1 cellular context compared by ENCODE assay signal in genomic region chr1:241698177-241698576, GRCh38.
TF ChIP-seq lines count a peak whose summit lies in the region.

No MANE protein-coding gene starts in this region.

TF ChIP-seq in K562, 482 proteins besides CTCF, POLR2A, EP300 and RAD21 (continued from another document and continues in another):
- TF ChIP-seq ZNF518B (CRISPR knock-in tag; IDR thresholded peaks at IDR 0.05) = no peak
- peak; percentile 79 for TF ChIP-seq STAT5A (IDR thresholded peaks at IDR 0.05; ENCODE audit: borderline replicate concordance, low read length)
- no peak for TF ChIP-seq STAT6 (CRISPR knock-in tag; IDR thresholded peaks at IDR 0.05)
- TF ChIP-seq U2AF1 (optimal IDR thresholded peaks at IDR 0.05; ENCODE audit: low read depth, low read length) = no peak
- peak; percentile 59 for TF ChIP-seq ZNF583 (CRISPR knock-in tag; IDR thresholded peaks at IDR 0.05)
- TF ChIP-seq KDM4B (IDR thresholded peaks at IDR 0.05; ENCODE audit: borderline replicate concordance in 2 of 2, low read depth in 1 of 2) = no peak
- TF ChIP-seq MBD2 (IDR thresholded peaks at IDR 0.05; ENCODE audit: borderline replicate concordance, low read depth) = no peak; the same call in 1 of the 2 replicates
- TF ChIP-seq PHB (CRISPR knock-in tag; IDR thresholded peaks at IDR 0.05) = 0 out of 2 replicates have a peak, but pooled peaks have one; percentile 63
- TF ChIP-seq ZNF175 (CRISPR knock-in tag; IDR thresholded peaks at IDR 0.05; ENCODE audit: low read depth) = 0 out of 2 replicates have a peak, but pooled peaks have one; percentile 49
- no peak for TF ChIP-seq ZNF263 (CRISPR knock-in tag; IDR thresholded peaks at IDR 0.05; ENCODE audit: borderline replicate concordance)
- no peak for TF ChIP-seq BDP1 (IDR thresholded peaks at IDR 0.05; ENCODE audit: insufficient read depth, insufficient read length)
- TF ChIP-seq NCOA2 (IDR thresholded peaks at IDR 0.05; ENCODE audit: partially characterized antibody in 2 of 2) = peak; percentile 54 to 69
- no peak for TF ChIP-seq THAP12 (CRISPR knock-in tag; IDR thresholded peaks at IDR 0.05)
- no peak for TF ChIP-seq GABPB1 (CRISPR knock-in tag; IDR thresholded peaks at IDR 0.05)
- peak; percentile 80; the same call in 1 of the 2 replicates for TF ChIP-seq GATAD2A (IDR thresholded peaks at IDR 0.05)
- no peak for TF ChIP-seq ZNF384 (IDR thresholded peaks at IDR 0.05; ENCODE audit: low read depth, low read length)
- no peak; the same call in 1 of the 2 replicates for TF ChIP-seq THRB (CRISPR knock-in tag; conservative IDR thresholded peaks at IDR 0.05)
- no peak for TF ChIP-seq ZNF212 (CRISPR knock-in tag; IDR thresholded peaks at IDR 0.05)
- TF ChIP-seq SP2 (IDR thresholded peaks at IDR 0.05; ENCODE audit: extremely low read depth, low read depth, low read length, poor library complexity, severe bottlenecking) = no peak
- TF ChIP-seq RAD51 (IDR thresholded peaks at IDR 0.05; ENCODE audit: borderline replicate concordance, low read depth) = no peak
- TF ChIP-seq ZNF655 (CRISPR knock-in tag; IDR thresholded peaks at IDR 0.05) = no peak
- TF ChIP-seq TAF7 (tag; IDR thresholded peaks at IDR 0.05) = no peak
- no peak for TF ChIP-seq ZNF3 (CRISPR knock-in tag; IDR thresholded peaks at IDR 0.05)
- no peak for TF ChIP-seq POLR3G (IDR thresholded peaks at IDR 0.05; ENCODE audit: extremely low read depth, insufficient read length, insufficient replicate concordance)
- TF ChIP-seq ZNF561 (CRISPR knock-in tag; conservative IDR thresholded peaks at IDR 0.05) = no peak
- TF ChIP-seq CHD7 (IDR thresholded peaks at IDR 0.05; ENCODE audit: low read depth, low read length) = no peak
- no peak for TF ChIP-seq HIVEP1 (CRISPR knock-in tag; IDR thresholded peaks at IDR 0.05)
- no peak for TF ChIP-seq MBD1 (CRISPR knock-in tag; IDR thresholded peaks at IDR 0.05)
- no peak for TF ChIP-seq PURB (CRISPR knock-in tag; IDR thresholded peaks at IDR 0.05; ENCODE audit: low read depth)
